Comparison of ENCODE assay signal across 1 cellular context in the genomic region with DNA sequence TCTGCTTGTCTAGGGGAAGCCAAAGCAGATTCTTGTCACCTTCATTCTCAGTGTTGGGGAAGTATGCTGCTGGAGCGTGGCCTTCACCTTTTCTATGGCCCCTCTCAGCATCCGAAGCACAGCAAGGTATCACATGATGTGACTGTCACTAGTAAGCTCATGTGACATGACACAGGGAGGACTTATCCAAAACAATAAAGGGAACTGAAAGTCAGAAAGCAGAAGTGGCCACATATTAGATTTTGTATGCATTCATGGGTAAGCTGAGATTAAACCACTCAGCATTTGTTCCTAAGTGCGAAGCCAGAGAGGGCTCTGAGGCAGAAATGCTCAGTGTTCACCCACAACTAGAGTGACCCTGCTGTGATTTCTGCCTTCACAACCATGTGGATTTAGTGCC.
TF ChIP-seq lines count a peak whose summit lies in the region.

No MANE protein-coding gene starts in this region.

TF ChIP-seq in GM12878, 131 proteins besides CTCF, POLR2A, EP300 and RAD21 (continued from another document and continues in another):
- TF ChIP-seq, protein P1, sequence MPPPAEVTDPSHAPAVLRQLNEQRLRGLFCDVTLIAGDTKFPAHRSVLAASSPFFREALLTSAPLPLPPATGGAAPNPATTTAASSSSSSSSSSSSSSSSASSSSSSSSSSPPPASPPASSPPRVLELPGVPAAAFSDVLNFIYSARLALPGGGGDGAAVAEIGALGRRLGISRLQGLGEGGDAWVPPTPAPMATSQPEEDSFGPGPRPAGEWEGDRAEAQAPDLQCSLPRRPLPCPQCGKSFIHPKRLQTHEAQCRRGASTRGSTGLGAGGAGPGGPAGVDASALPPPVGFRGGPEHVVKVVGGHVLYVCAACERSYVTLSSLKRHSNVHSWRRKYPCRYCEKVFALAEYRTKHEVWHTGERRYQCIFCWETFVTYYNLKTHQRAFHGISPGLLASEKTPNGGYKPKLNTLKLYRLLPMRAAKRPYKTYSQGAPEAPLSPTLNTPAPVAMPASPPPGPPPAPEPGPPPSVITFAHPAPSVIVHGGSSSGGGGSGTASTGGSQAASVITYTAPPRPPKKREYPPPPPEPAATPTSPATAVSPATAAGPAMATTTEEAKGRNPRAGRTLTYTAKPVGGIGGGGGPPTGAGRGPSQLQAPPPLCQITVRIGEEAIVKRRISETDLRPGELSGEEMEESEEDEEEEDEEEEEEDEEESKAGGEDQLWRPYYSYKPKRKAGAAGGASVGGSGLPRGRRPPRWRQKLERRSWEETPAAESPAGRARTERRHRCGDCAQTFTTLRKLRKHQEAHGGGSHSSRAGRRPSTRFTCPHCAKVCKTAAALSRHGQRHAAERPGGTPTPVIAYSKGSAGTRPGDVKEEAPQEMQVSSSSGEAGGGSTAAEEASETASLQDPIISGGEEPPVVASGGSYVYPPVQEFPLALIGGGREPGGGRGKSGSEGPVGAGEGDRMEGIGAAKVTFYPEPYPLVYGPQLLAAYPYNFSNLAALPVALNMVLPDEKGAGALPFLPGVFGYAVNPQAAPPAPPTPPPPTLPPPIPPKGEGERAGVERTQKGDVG (CRISPR knock-in tag; IDR thresholded peaks at IDR 0.05): no peak
- TF ChIP-seq TCF7 (IDR thresholded peaks at IDR 0.05; ENCODE audit: borderline replicate concordance): no peak
- TF ChIP-seq BMI1 (IDR thresholded peaks at IDR 0.05; ENCODE audit: borderline replicate concordance): peak; percentile 81; the same call in 1 of the 2 replicates
- no peak for TF ChIP-seq ELK1 (IDR thresholded peaks at IDR 0.05; ENCODE audit: low read depth, low read length)
- no peak for TF ChIP-seq ZZZ3 (IDR thresholded peaks at IDR 0.05; ENCODE audit: control insufficient read depth, insufficient read length, low read depth)
- 0 out of 2 replicates have a peak, but pooled peaks have one; percentile 74 for TF ChIP-seq CBX5 (IDR thresholded peaks at IDR 0.05; ENCODE audit: low read depth)
- TF ChIP-seq MAX (IDR thresholded peaks at IDR 0.05; ENCODE audit: low read depth, low read length): peak; percentile 86
- peak; percentile 51; the same call in 1 of the 2 replicates for TF ChIP-seq MLLT1 (IDR thresholded peaks at IDR 0.05)
- TF ChIP-seq ZBED1 (IDR thresholded peaks at IDR 0.05; ENCODE audit: borderline replicate concordance): no peak
- TF ChIP-seq JUNB (IDR thresholded peaks at IDR 0.05): no peak
- TF ChIP-seq GABPA (IDR thresholded peaks at IDR 0.05; ENCODE audit: low read depth): no peak
- TF ChIP-seq SIN3A (IDR thresholded peaks at IDR 0.05; ENCODE audit: low read depth, low read length): no peak
- peak; percentile 100 for TF ChIP-seq SPI1 (IDR thresholded peaks at IDR 0.05; ENCODE audit: borderline replicate concordance, insufficient read depth, low read depth, low read length)
- no peak for TF ChIP-seq CUX1 (IDR thresholded peaks at IDR 0.05; ENCODE audit: insufficient replicate concordance, low read depth, low read length)
- 0 out of 2 replicates have a peak, but pooled peaks have one; percentile 39 for TF ChIP-seq STAT3 (IDR thresholded peaks at IDR 0.05; ENCODE audit: low read depth, low read length)
- TF ChIP-seq EZH2 (IDR thresholded peaks at IDR 0.05; ENCODE audit: borderline replicate concordance, control insufficient read depth, low read depth, low read length): no peak
- no peak for TF ChIP-seq NFYA (IDR thresholded peaks at IDR 0.05; ENCODE audit: borderline replicate concordance, low read depth, low read length)
- peak; percentile 29; the same call in 1 of the 2 replicates for TF ChIP-seq FOXM1 (IDR thresholded peaks at IDR 0.05; ENCODE audit: low read depth, low read length)
- TF ChIP-seq HCFC1 (IDR thresholded peaks at IDR 0.05; ENCODE audit: low read length): no peak
- TF ChIP-seq, protein P2, sequence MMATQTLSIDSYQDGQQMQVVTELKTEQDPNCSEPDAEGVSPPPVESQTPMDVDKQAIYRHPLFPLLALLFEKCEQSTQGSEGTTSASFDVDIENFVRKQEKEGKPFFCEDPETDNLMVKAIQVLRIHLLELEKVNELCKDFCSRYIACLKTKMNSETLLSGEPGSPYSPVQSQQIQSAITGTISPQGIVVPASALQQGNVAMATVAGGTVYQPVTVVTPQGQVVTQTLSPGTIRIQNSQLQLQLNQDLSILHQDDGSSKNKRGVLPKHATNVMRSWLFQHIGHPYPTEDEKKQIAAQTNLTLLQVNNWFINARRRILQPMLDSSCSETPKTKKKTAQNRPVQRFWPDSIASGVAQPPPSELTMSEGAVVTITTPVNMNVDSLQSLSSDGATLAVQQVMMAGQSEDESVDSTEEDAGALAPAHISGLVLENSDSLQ (IDR thresholded peaks at IDR 0.05): peak; percentile 79
- TF ChIP-seq IRF5 (IDR thresholded peaks at IDR 0.05; ENCODE audit: borderline replicate concordance): no peak
- peak; percentile 48; the same call in 1 of the 2 replicates for TF ChIP-seq YY1 (IDR thresholded peaks at IDR 0.05; ENCODE audit: low read depth, low read length)
- TF ChIP-seq NRF1 (conservative IDR thresholded peaks at IDR 0.05; ENCODE audit: low read depth, low read length): no peak
- no peak for TF ChIP-seq TBL1XR1 (IDR thresholded peaks at IDR 0.05; ENCODE audit: low read depth, low read length)
- TF ChIP-seq, protein P3, sequence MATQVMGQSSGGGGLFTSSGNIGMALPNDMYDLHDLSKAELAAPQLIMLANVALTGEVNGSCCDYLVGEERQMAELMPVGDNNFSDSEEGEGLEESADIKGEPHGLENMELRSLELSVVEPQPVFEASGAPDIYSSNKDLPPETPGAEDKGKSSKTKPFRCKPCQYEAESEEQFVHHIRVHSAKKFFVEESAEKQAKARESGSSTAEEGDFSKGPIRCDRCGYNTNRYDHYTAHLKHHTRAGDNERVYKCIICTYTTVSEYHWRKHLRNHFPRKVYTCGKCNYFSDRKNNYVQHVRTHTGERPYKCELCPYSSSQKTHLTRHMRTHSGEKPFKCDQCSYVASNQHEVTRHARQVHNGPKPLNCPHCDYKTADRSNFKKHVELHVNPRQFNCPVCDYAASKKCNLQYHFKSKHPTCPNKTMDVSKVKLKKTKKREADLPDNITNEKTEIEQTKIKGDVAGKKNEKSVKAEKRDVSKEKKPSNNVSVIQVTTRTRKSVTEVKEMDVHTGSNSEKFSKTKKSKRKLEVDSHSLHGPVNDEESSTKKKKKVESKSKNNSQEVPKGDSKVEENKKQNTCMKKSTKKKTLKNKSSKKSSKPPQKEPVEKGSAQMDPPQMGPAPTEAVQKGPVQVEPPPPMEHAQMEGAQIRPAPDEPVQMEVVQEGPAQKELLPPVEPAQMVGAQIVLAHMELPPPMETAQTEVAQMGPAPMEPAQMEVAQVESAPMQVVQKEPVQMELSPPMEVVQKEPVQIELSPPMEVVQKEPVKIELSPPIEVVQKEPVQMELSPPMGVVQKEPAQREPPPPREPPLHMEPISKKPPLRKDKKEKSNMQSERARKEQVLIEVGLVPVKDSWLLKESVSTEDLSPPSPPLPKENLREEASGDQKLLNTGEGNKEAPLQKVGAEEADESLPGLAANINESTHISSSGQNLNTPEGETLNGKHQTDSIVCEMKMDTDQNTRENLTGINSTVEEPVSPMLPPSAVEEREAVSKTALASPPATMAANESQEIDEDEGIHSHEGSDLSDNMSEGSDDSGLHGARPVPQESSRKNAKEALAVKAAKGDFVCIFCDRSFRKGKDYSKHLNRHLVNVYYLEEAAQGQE (IDR thresholded peaks at IDR 0.05; ENCODE audit: low read depth, low read length): no peak
- no peak; the same call in 1 of the 2 replicates for TF ChIP-seq RCOR1 (conservative IDR thresholded peaks at IDR 0.05; ENCODE audit: low read depth, low read length)
- TF ChIP-seq RUNX3 (IDR thresholded peaks at IDR 0.05; ENCODE audit: low read length): peak; percentile 83
- peak; percentile 47 for TF ChIP-seq SKIL (IDR thresholded peaks at IDR 0.05; ENCODE audit: low read depth, poor library complexity, severe bottlenecking)
- no peak for TF ChIP-seq ESRRA (IDR thresholded peaks at IDR 0.05; ENCODE audit: low read length)
- no peak for TF ChIP-seq EGR1 (IDR thresholded peaks at IDR 0.05; ENCODE audit: borderline replicate concordance in 1 of 2, low read depth in 2 of 2, low read length in 2 of 2)
- no peak for TF ChIP-seq PAX8 (IDR thresholded peaks at IDR 0.05)
- TF ChIP-seq IKZF2 (IDR thresholded peaks at IDR 0.05): peak; percentile 82 to 83
